17 cellular contexts compared by ENCODE assay signal in genomic region chr13:85529216-85529590, GRCh38.
DNase-seq lines count a peak whose midpoint lies in the region; ATAC-seq, FAIRE-seq and TF ChIP-seq lines count a peak whose summit lies in the region.
"Had no signal": no experiment of that assay in that cellular context is flagged by ENCODE, and none has a peak within 500 bp of the region (broad histone marks: within the 10 kb centered on the region; RNA-seq: fewer than 3 reads in every experiment).

No MANE protein-coding gene starts in this region.

- no peak overlapping the region for H2BK15ac ChIP-seq in H1 (ENCODE audit: low read length)

- DNase-seq in DND-41 (no peak), PC-9 (no peak), H1 (ENCODE audit: low read depth in 1 of 2, low spot score in 2 of 2) (no peak), neural crest cell (ENCODE audit: low read depth, low spot score) (no peak), suprapubic skin (ENCODE audit: low spot score in 2 of 2) (no peak), GM19239 (ENCODE audit: insufficient read length, low spot score) (no peak), NCI-H1048 (lab: John Stamatoyannopoulos, UW) (no peak)
- DNase-seq: activated naive CD4-positive, alpha-beta T cell treated with anti-CD3 and anti-CD28 coated beads, Interleukin-2, amount 50 U/mL, for 16 hours; activated T-cell treated with anti-CD3 and anti-CD28 coated beads, Interleukin-2, amount 50 U/mL, for 24 hours; BE2C; esophagus squamous epithelium; NCI-H82; pancreas; stimulated activated CD4-positive, alpha-beta T cell treated with anti-CD3 and anti-CD28 coated beads, Interleukin-2, amount 100 ng/mL, for 48 hours had no signal

- H2AFZ ChIP-seq in DND-41 (ENCODE audit: low read depth, low read length) = peak overlapping the region; percentile 9; the same call in 1 of the 2 replicates
- H2AFZ ChIP-seq in PC-9 = no peak overlapping the region
- H2AFZ ChIP-seq in H1 (ENCODE audit: low read length) = peak overlapping the region; percentile 57; the same call in 1 of the 2 replicates

- no peak overlapping the region for H2BK20ac ChIP-seq in H1 (ENCODE audit: low read length)

- no peak overlapping the region for H3K14ac ChIP-seq in H1 (ENCODE audit: insufficient read length)

- POLR2A ChIA-PET in PC-9 (lab: Charles Lee; ENCODE audit: unreplicated experiment) (no interaction called here), H1 (lab: Charles Lee; ENCODE audit: partially characterized antibody) (interaction anchor here (1.0 kb wide), 1 partner anchor 11 kb away, joined by 3 read pairs; no protein-coding TSS in a partner anchor)

- H4K5ac ChIP-seq in H1 (ENCODE audit: insufficient read length, low read depth, low read length) = no peak overlapping the region

- H3K79me1 ChIP-seq in H1 (ENCODE audit: low read depth, low read length) = no peaks in the 10 kb centered on the region

- H3K4me1 Mint-ChIP-seq in neural crest cell = peaks cover 29% of the 10 kb centered on the region

- H3K4me3 Mint-ChIP-seq in neural crest cell = peak overlapping the region; percentile 7
- H3K4me3 Mint-ChIP-seq: activated T-cell treated with anti-CD3 and anti-CD28 coated beads, Interleukin-2, amount 50 U/mL, for 24 hours had no signal

- H3K23me2 ChIP-seq in H1 (ENCODE audit: low read depth, low read length) = no peaks in the 10 kb centered on the region

- peaks cover 3% of the 10 kb centered on the region for H3K36me3 Mint-ChIP-seq in neural crest cell (ENCODE audit: low read depth)

- H3K27ac ChIP-seq in DND-41 (ENCODE audit: low read length) (peak overlapping the region; percentile 2; the same call in 1 of the 2 replicates), PC-9 (0 out of 2 replicates have a peak overlapping the region, but pooled peaks have one; percentile 20), H1 (ENCODE audit: low read depth, low read length) (no peak overlapping the region), suprapubic skin (no peak overlapping the region)
- H3K27ac ChIP-seq: esophagus squamous epithelium, KMS-11, pancreas had no signal

- H3K56ac ChIP-seq in H1 (replicated peaks; ENCODE audit: insufficient read length, low read depth, low read length) = no peak overlapping the region

- H4K91ac ChIP-seq in H1 (replicated peaks; ENCODE audit: insufficient read length, low read length) = no peak overlapping the region

- no peak overlapping the region for H2BK5ac ChIP-seq in H1 (ENCODE audit: low read depth, low read length)

- no TSS peak for BruUV-seq in PC-9 (replicated peaks; lab: Mats Ljungman, UMichigan)

- H3K27me3 ChIP-seq in DND-41 (ENCODE audit: insufficient read depth, low read length, poor library complexity) (no peaks in the 10 kb centered on the region), PC-9 (ENCODE audit: insufficient read depth, low read depth) (no peaks in the 10 kb centered on the region), H1 (replicated peaks in 1 of 4; ENCODE audit: control insufficient read depth in 3 of 4, extremely low read depth in 1 of 4, insufficient read depth in 3 of 4, low read length in 3 of 4) (no peaks in the 10 kb centered on the region), suprapubic skin (no peaks in the 10 kb centered on the region)
- H3K27me3 ChIP-seq: BE2C, esophagus squamous epithelium, pancreas had no signal

- no peak overlapping the region for H2AK5ac ChIP-seq in H1 (ENCODE audit: low read depth, low read length)

- no peaks in the 10 kb centered on the region for H4K20me1 ChIP-seq in DND-41 (ENCODE audit: insufficient read depth, low read length)
- no peaks in the 10 kb centered on the region for H4K20me1 ChIP-seq in PC-9 (ENCODE audit: insufficient read depth)
- no peaks in the 10 kb centered on the region for H4K20me1 ChIP-seq in H1 (replicated peaks in 1 of 2; ENCODE audit: control insufficient read depth in 1 of 2, insufficient read depth in 2 of 2, low read length in 2 of 2)

- H3K4me1 ChIP-seq in DND-41 (ENCODE audit: insufficient read depth, low read length) = peaks cover 16% of the 10 kb centered on the region
- peaks cover 9% of the 10 kb centered on the region; the same call in 1 of the 2 replicates for H3K4me1 ChIP-seq in PC-9 (replicated peaks; ENCODE audit: insufficient read depth)
- H3K4me1 ChIP-seq in H1 (replicated peaks in 1 of 4; ENCODE audit: control insufficient read depth in 3 of 4, insufficient read depth in 4 of 4, low read length in 3 of 4) = no peaks in the 10 kb centered on the region
- H3K4me1 ChIP-seq in suprapubic skin = no peaks in the 10 kb centered on the region
- H3K4me1 ChIP-seq: BE2C, pancreas had no signal

- H3K27ac Mint-ChIP-seq in neural crest cell (ENCODE audit: unreplicated experiment) = peak overlapping the region; percentile 73
- H3K27ac Mint-ChIP-seq: activated T-cell treated with anti-CD3 and anti-CD28 coated beads, Interleukin-2, amount 50 U/mL, for 24 hours had no signal

- H3K36me3 ChIP-seq in DND-41 (ENCODE audit: insufficient read depth, low read length) (no peaks in the 10 kb centered on the region), PC-9 (ENCODE audit: low read depth) (no peaks in the 10 kb centered on the region), H1 (ENCODE audit: control insufficient read depth in 2 of 4, insufficient read depth in 4 of 4, low read length in 3 of 4) (no peaks in the 10 kb centered on the region), suprapubic skin (no peaks in the 10 kb centered on the region)
- H3K36me3 ChIP-seq: BE2C, esophagus squamous epithelium, pancreas had no signal

- H3K4me2 ChIP-seq in DND-41 (ENCODE audit: insufficient read depth, low read length) (no peak overlapping the region), PC-9 (no peak overlapping the region), H1 (ENCODE audit: insufficient read depth in 1 of 2, low read depth in 2 of 2, low read length in 2 of 2) (no peak overlapping the region)
- H3K4me2 ChIP-seq: KMS-11 had no signal

- TF ChIP-seq CTCF in DND-41 (IDR thresholded peaks at IDR 0.05; ENCODE audit: borderline replicate concordance, extremely low read depth, low read length, poor library complexity, severe bottlenecking) = no peak
- no peak for TF ChIP-seq CTCF in PC-9 (conservative IDR thresholded peaks at IDR 0.05)
- TF ChIP-seq CTCF in H1 (IDR thresholded peaks at IDR 0.05; ENCODE audit: control extremely low read depth in 1 of 3, insufficient read depth in 1 of 3, low read depth in 1 of 3, low read length in 3 of 3) = no peak
- no peak for TF ChIP-seq CTCF in neural crest cell (conservative IDR thresholded peaks at IDR 0.05)
- TF ChIP-seq CTCF in suprapubic skin (IDR thresholded peaks at IDR 0.05) = no peak

- intact Hi-C loops in PC-9 (cut with micrococcal nuclease; ENCODE audit: unreplicated experiment) = loop anchor here (10.0 kb wide), 1 partner anchor 114 kb away; no protein-coding TSS in a partner anchor

- no peak overlapping the region for H3K9ac ChIP-seq in DND-41 (ENCODE audit: low read depth, low read length)
- no peak overlapping the region for H3K9ac ChIP-seq in H1 (replicated peaks in 1 of 4; ENCODE audit: extremely low read depth in 1 of 4, low read depth in 3 of 4, low read length in 3 of 4)
- H3K9ac ChIP-seq: KMS-11 had no signal

- no peak overlapping the region for H3K18ac ChIP-seq in H1 (ENCODE audit: extremely low read depth, low read length)

- no peak overlapping the region for H3K4ac ChIP-seq in H1 (replicated peaks; ENCODE audit: insufficient read length, low read depth, low read length)

- ATAC-seq in DND-41 (ENCODE audit: insufficient read depth, low read depth) = no peak
- ATAC-seq in HG02642 (IDR thresholded peaks at IDR 0.05; ENCODE audit: poor library complexity, unreplicated experiment) = no peak
- ATAC-seq: pancreas had no signal

- H2BK12ac ChIP-seq in H1 (ENCODE audit: low read depth, low read length) = no peak overlapping the region

- FAIRE-seq in H1 (lab: Jason Lieb, UNC) (no peak), GM19239 (lab: Jason Lieb, UNC) (no peak)
- FAIRE-seq: GM18507, pancreas had no signal

- H3K4me3 ChIP-seq in DND-41 (ENCODE audit: low read depth in 1 of 2, low read length in 2 of 2) (no peak overlapping the region), PC-9 (no peak overlapping the region), H1 (ENCODE audit: extremely low read depth in 1 of 4, insufficient read depth in 2 of 4, low read depth in 3 of 4, low read length in 4 of 4) (no peak overlapping the region), suprapubic skin (no peak overlapping the region)
- H3K4me3 ChIP-seq: esophagus squamous epithelium, pancreas had no signal

- H3K9me3 ChIP-seq in DND-41 (ENCODE audit: insufficient read depth, low read length, severe bottlenecking) = no peaks in the 10 kb centered on the region
- H3K9me3 ChIP-seq in PC-9 (ENCODE audit: insufficient read depth, low read depth) = no peaks in the 10 kb centered on the region
- H3K9me3 ChIP-seq in H1 (ENCODE audit: insufficient read depth in 2 of 2, low read depth in 1 of 2, low read length in 1 of 2) = no peaks in the 10 kb centered on the region
- H3K9me3 ChIP-seq in suprapubic skin = no peaks in the 10 kb centered on the region
- H3K9me3 ChIP-seq: BE2C, esophagus squamous epithelium, pancreas had no signal

- TF ChIP-seq RAD21 in H1 (IDR thresholded peaks at IDR 0.05 in 1 of 2, conservative IDR thresholded peaks at IDR 0.05 in 1 of 2; ENCODE audit: low read depth in 2 of 2, low read length in 2 of 2) = no peak

- peaks cover 2% of the 10 kb centered on the region for H3K9me3 Mint-ChIP-seq in neural crest cell

- no peaks in the 10 kb centered on the region for H3F3A ChIP-seq in PC-9 (ENCODE audit: insufficient read depth, low read depth)

- no peaks in the 10 kb centered on the region for H3K79me2 ChIP-seq in DND-41 (ENCODE audit: insufficient read depth, low read length)
- H3K79me2 ChIP-seq in PC-9 (ENCODE audit: low read depth) = no peaks in the 10 kb centered on the region
- H3K79me2 ChIP-seq in H1 (ENCODE audit: control insufficient read depth in 1 of 2, insufficient read depth in 2 of 2, low read length in 2 of 2) = no peaks in the 10 kb centered on the region

- CTCF ChIA-PET in PC-9 (lab: Charles Lee) (no interaction called here), H1 (lab: Charles Lee; ENCODE audit: partially characterized antibody) (interaction anchor here (0.6 kb wide), 2 partner anchors 39 to 336 kb away, joined by 3 read pairs; no protein-coding TSS in a partner anchor)

- no peak overlapping the region for H3K23ac ChIP-seq in H1 (ENCODE audit: insufficient read length)

- H4K8ac ChIP-seq in H1 (ENCODE audit: extremely low read depth, insufficient read depth, low read length) = no peak overlapping the region

- no peaks in the 10 kb centered on the region for H3K27me3 Mint-ChIP-seq in neural crest cell (ENCODE audit: low read depth)
- H3K27me3 Mint-ChIP-seq: activated T-cell treated with anti-CD3 and anti-CD28 coated beads, Interleukin-2, amount 50 U/mL, for 24 hours had no signal

- no peaks in the 10 kb centered on the region for H3K9me2 ChIP-seq in PC-9 (ENCODE audit: insufficient read depth)

- no peak overlapping the region for H2BK120ac ChIP-seq in H1 (replicated peaks; ENCODE audit: low read depth, low read length)

- 87% methylated on average over 2 of the region's 2 CpGs; no CpG with 5 or more reads in 1 of the 2 experiments for WGBS in H1 (ENCODE audit: extremely low coverage in 1 of 2, insufficient coverage in 1 of 2, insufficient read length in 1 of 2, insufficient replicate concordance in 2 of 2, low coverage in 1 of 2, low lambda C conversion rate in 2 of 2, missing lambda C conversion rate in 1 of 2), 2 experiments
- WGBS in suprapubic skin = 49% methylated on average over 2 of the region's 2 CpGs

- no peak for TF ChIP-seq EP300 in H1 (IDR thresholded peaks at IDR 0.05; ENCODE audit: borderline replicate concordance in 1 of 2, low read depth in 2 of 2, low read length in 2 of 2)
- TF ChIP-seq EP300 in suprapubic skin (IDR thresholded peaks at IDR 0.05) = no peak

- no peak for TF ChIP-seq POLR2A in H1 (IDR thresholded peaks at IDR 0.05; ENCODE audit: control extremely low read depth in 1 of 2, low read depth in 2 of 2, low read length in 2 of 2)
- TF ChIP-seq POLR2A in suprapubic skin (IDR thresholded peaks at IDR 0.05) = no peak

Comparison
In these comparisons a context has a peak if more than half of its experiments do, and no peak if none do; other contexts are left out.
1. H3K27ac ChIP-seq: peak in DND-41 (single experiment) and PC-9 (single experiment); none in H1 (single experiment) and suprapubic skin (single experiment).